In genomic region chr10:72297281-72297967, GRCh38 we compare ENCODE assay signal across 8 cellular contexts. TPM values are rescaled to one million over a fixed set of nuclear protein-coding genes. Genes with fewer than 3 reads are reported as not detected.
DNase-seq lines count a peak whose midpoint lies in the region; ATAC-seq lines count a peak whose summit lies in the region.

No MANE protein-coding gene starts in this region.

- DNase-seq in AG08396 (ENCODE audit: low spot score) = peak; percentile 73
- peak; percentile 83 to 94 (median 90) for DNase-seq in T-helper 17 cell
- DNase-seq in anterior cingulate cortex (lab: John Stamatoyannopoulos, UW) = peak in 33 of 58 donors; percentile 17 to 64 (median 37)
- DNase-seq in iPS DF 6.9 (ENCODE audit: low read depth, low spot score) = no peak
- DNase-seq in cortex of kidney (lab: John Stamatoyannopoulos, UW) = no peak

- H3K27me3 ChIP-seq in iPS DF 6.9 (ENCODE audit: control insufficient read depth, insufficient read depth, low read length) = no peaks in the 10 kb centered on the region

- H3K4me3 ChIP-seq in iPS DF 6.9 (ENCODE audit: low read length) (peak overlapping the region; percentile 54; the same call in 1 of the 2 replicates), skin epidermis (peak overlapping the region; percentile 35 to 63 (median 54))

- no peaks in the 10 kb centered on the region for H3K36me3 ChIP-seq in iPS DF 6.9 (ENCODE audit: control insufficient read depth, insufficient read depth, low read length)

- H3K36me3 Mint-ChIP-seq in T-helper 17 cell (ENCODE audit: low read depth) = no peaks in the 10 kb centered on the region

- ATAC-seq in GM19351 (IDR thresholded peaks at IDR 0.05; ENCODE audit: unreplicated experiment) (peak; percentile 54), HG03460 (IDR thresholded peaks at IDR 0.05; ENCODE audit: unreplicated experiment) (peak; percentile 57), T-helper 17 cell (peak; percentile 79)

- peaks cover 6% of the 10 kb centered on the region; the same call in 1 of the 2 replicates for H3K4me1 ChIP-seq in iPS DF 6.9 (ENCODE audit: control insufficient read depth, insufficient read depth, low read length)

- H3K4me1 Mint-ChIP-seq in T-helper 17 cell = peaks cover 36% of the 10 kb centered on the region

- H3K4me3 Mint-ChIP-seq in T-helper 17 cell = peak overlapping the region; percentile 77

- H3K27ac ChIP-seq in iPS DF 6.9 (ENCODE audit: low read length) (no peak overlapping the region), skin epidermis (peak overlapping the region; percentile 52 to 99 (median 94))

- H3K27me3 Mint-ChIP-seq in T-helper 17 cell = no peaks in the 10 kb centered on the region

- WGBS in iPS DF 6.9 (ENCODE audit: insufficient coverage, insufficient read length) = no CpG with 5 or more reads among the region's 44 CpGs

- peak overlapping the region; percentile 94 for H3K27ac Mint-ChIP-seq in T-helper 17 cell

- H3K9me3 ChIP-seq in T-helper 17 cell (ENCODE audit: control insufficient read depth, low read length, poor library complexity, severe bottlenecking) = no peaks in the 10 kb centered on the region
- no peaks in the 10 kb centered on the region for H3K9me3 ChIP-seq in iPS DF 6.9 (ENCODE audit: control insufficient read depth, insufficient read depth, low read length)

RNA-seq across cellular contexts. Expression of gene DDIT4, which starts 23.7 kb away (rescaled TPM):
- total RNA-seq in T-helper 17 cell = 100 to 1,000 TPM; 186 to 300 TPM

RNA-seq across cellular contexts. Expression of gene DNAJB12, which starts 57.3 kb away (rescaled TPM):
- total RNA-seq in T-helper 17 cell = 10 to 100 TPM; 32.7 to 42.9 TPM

Comparison
In these comparisons a context has a peak if more than half of its experiments do, and no peak if none do; other contexts are left out.
1. DNase-seq: peak in AG08396 (single experiment), T-helper 17 cell (3 of 3) and anterior cingulate cortex (33 of 58); none in iPS DF 6.9 (single experiment) and cortex of kidney (single experiment).
2. Peak in every context shown above with its lines, with median percentiles within 50 percentile points of each other: ATAC-seq.